In the genomic region with DNA sequence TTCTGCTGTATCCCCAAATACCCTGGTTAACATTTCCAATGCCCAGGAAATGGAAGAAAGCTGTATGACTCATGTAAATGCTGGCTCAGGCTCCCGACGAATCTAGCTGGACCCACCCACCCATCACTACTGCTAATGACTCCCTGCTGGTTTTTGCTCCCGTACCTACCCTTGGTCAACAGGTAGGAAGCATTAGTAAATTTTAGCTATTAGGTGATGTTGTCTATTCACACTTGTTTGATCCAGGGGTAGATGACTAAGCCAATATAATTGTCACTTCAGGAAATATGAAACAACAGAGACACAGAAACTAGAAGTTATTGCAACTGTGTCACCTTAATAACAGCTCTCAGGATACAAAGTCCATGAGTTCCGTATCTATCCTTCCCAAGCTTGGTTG, we compare ENCODE assay signal across 13 cellular contexts.
A peak's percentile ranks its signal among the peaks of the same experiment; 100 is the strongest.
DNase-seq lines count a peak whose midpoint lies in the region; ATAC-seq and TF ChIP-seq lines count a peak whose summit lies in the region.
"Had no signal": no experiment of that assay in that cellular context is flagged by ENCODE, and none has a peak within 500 bp of the region (broad histone marks: within the 10 kb centered on the region; RNA-seq: fewer than 3 reads in every experiment).

No MANE protein-coding gene starts in this region.

- TF ChIP-seq CTCF in A673 (conservative IDR thresholded peaks at IDR 0.05; ENCODE audit: low read depth, low read length) (no peak), gastrocnemius medialis (IDR thresholded peaks at IDR 0.05 in 4 of 5, conservative IDR thresholded peaks at IDR 0.05 in 1 of 5) (no peak)

- POLR2A ChIA-PET in A673 (lab: Charles Lee; ENCODE audit: low non-redundant PET): no interaction called here

- ATAC-seq in gastrocnemius medialis (no peak), HG02610 (IDR thresholded peaks at IDR 0.05; ENCODE audit: unreplicated experiment) (no peak), GM18909 (IDR thresholded peaks at IDR 0.05; ENCODE audit: poor library complexity, unreplicated experiment) (no peak)

- DNase-seq in A673 (ENCODE audit: low spot score): peak; percentile 12
- DNase-seq in HT1080 (ENCODE audit: low read depth): peak; percentile 66
- DNase-seq in astrocyte of the hippocampus (ENCODE audit: low read depth, low spot score): peak; percentile 56
- DNase-seq in islet precursor cell: peak; percentile 64
- DNase-seq in stimulated activated CD4-positive, alpha-beta T cell treated with anti-CD3 and anti-CD28 coated beads, Interleukin-4, amount 100 ng/mL, for 1 hour: no peak
- DNase-seq in gastrocnemius medialis: no peak
- DNase-seq: activated naive CD4-positive, alpha-beta T cell treated with anti-CD3 and anti-CD28 coated beads for 36 hours; H9; Kasumi-1; NCI-H2107 had no signal

- no peak for TF ChIP-seq POLR2A in gastrocnemius medialis (IDR thresholded peaks at IDR 0.05)

- BruUV-seq in A673 (replicated peaks; lab: Mats Ljungman, UMichigan): no TSS peak

- H3K4me1 ChIP-seq in A673 (ENCODE audit: insufficient read depth, low read length, poor library complexity, severe bottlenecking) (peaks cover 13% of the 10 kb centered on the region), gastrocnemius medialis (no peaks in the 10 kb centered on the region)
- H3K4me1 ChIP-seq: parathyroid adenoma had no signal

- H3K36me3 ChIP-seq in A673 (ENCODE audit: insufficient read depth, low read length, poor library complexity, severe bottlenecking) (no peaks in the 10 kb centered on the region), gastrocnemius medialis (no peaks in the 10 kb centered on the region)

- no peak overlapping the region for H3K27ac ChIP-seq in A673 (ENCODE audit: low read depth, low read length, poor library complexity, severe bottlenecking)
- no peak overlapping the region for H3K27ac ChIP-seq in gastrocnemius medialis
- H3K27ac ChIP-seq: parathyroid adenoma had no signal

- H3K4me3 ChIP-seq in A673 (ENCODE audit: low read depth, low read length, poor library complexity, severe bottlenecking) (no peak overlapping the region), gastrocnemius medialis (no peak overlapping the region)

- H3K9me3 ChIP-seq in A673 (ENCODE audit: low read depth, low read length, poor library complexity, severe bottlenecking) (no peaks in the 10 kb centered on the region), gastrocnemius medialis (no peaks in the 10 kb centered on the region)

- in situ Hi-C loops in gastrocnemius medialis (cut with MboI; ENCODE audit: low sequenced_read_pairs in 4 of 4): loop anchor here (25.0 kb wide), 1 partner anchor 498 kb away; no protein-coding TSS in a partner anchor

- CTCF ChIA-PET in A673 (lab: Charles Lee): interaction anchor here (0.6 kb wide), 1 partner anchor 15 kb away, joined by 3 read pairs; no protein-coding TSS in a partner anchor

- H3K27me3 ChIP-seq in A673 (replicated peaks; ENCODE audit: insufficient read depth, low read depth, low read length, poor library complexity): no peaks in the 10 kb centered on the region
- no peaks in the 10 kb centered on the region for H3K27me3 ChIP-seq in gastrocnemius medialis

- intact Hi-C loops in A673 (cut with micrococcal nuclease; ENCODE audit: unreplicated experiment) (no loop called here), gastrocnemius medialis (cut with DNase I; ENCODE audit: low total_unique reads) (no loop called here)

Comparison
In these comparisons a context has a peak if more than half of its experiments do, and no peak if none do; other contexts are left out.
1. DNase-seq: peak in A673 (single experiment), HT1080 (single experiment), astrocyte of the hippocampus (single experiment) and islet precursor cell (single experiment); none in stimulated activated CD4-positive, alpha-beta T cell treated with anti-CD3 and anti-CD28 coated beads, Interleukin-4, amount 100 ng/mL, for 1 hour (single experiment) and gastrocnemius medialis (0 of 2).